In the genomic region with DNA sequence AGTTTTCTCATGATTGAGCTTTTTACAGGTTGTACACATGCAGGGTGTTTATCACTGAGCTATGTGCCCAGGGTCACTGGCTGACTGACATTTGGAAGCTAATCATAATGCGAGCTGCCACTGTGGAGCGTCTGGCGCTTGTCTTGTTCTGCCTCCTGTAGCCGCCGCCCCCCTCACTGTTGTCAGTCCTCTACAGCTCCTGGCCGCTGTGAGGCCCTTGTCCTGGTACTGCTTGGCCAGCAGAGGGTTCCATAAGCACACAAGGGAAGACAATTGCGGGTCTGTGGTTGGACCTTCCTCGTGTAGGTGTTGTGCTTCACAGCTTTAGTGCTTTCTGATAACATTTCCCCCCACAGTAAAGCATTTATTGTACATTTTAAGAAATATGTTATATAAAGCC, we compare ENCODE assay signal across 9 cellular contexts.
A peak's percentile ranks its signal among the peaks of the same experiment; 100 is the strongest.
DNase-seq lines count a peak whose midpoint lies in the region; ATAC-seq, FAIRE-seq and TF ChIP-seq lines count a peak whose summit lies in the region.
"Had no signal": no experiment of that assay in that cellular context is flagged by ENCODE, and none has a peak within 500 bp of the region (broad histone marks: within the 10 kb centered on the region; RNA-seq: fewer than 3 reads in every experiment).

No MANE protein-coding gene starts in this region.

- POLR2A ChIA-PET in K562 (lab: Yijun Ruan, JAX), result interaction anchor here (1.0 to 3.6 kb wide), 3 partner anchors 9 to 21 kb away, joined by 5 to 11 read pairs (median 6); no protein-coding TSS in a partner anchor

- no peak overlapping the region for H2AFZ ChIP-seq in K562 (ENCODE audit: low read depth, low read length)

- CTCF ChIA-PET in K562 (lab: Yijun Ruan, JAX; ENCODE audit: low intra/inter-chr PET ratio), result no interaction called here

- no peaks in the 10 kb centered on the region for H3K79me2 ChIP-seq in K562 (ENCODE audit: control insufficient read depth, insufficient read depth, low read length)

- H3K4me3 ChIP-seq in K562, result no peak overlapping the region
- H3K4me3 ChIP-seq: skin epidermis had no signal

- no TSS peak for BruUV-seq in K562 (replicated peaks; lab: Mats Ljungman, UMichigan)

- H3K9ac ChIP-seq in K562 (ENCODE audit: insufficient read depth in 1 of 2, low read depth in 2 of 2, low read length in 2 of 2), result no peak overlapping the region

- TF ChIP-seq EP300 in Ishikawa (IDR thresholded peaks at IDR 0.05; ENCODE audit: borderline replicate concordance), result no peak
- TF ChIP-seq EP300 in K562 (IDR thresholded peaks at IDR 0.05; ENCODE audit: low read length), result no peak

- no peak overlapping the region for H3K4me2 ChIP-seq in K562 (ENCODE audit: insufficient read depth, low read length)

- H3K9me3 ChIP-seq in K562 (replicated peaks; ENCODE audit: control insufficient read depth, insufficient read depth, low read depth, low read length), result no peaks in the 10 kb centered on the region

- 46% methylated on average over 8 of the region's 8 CpGs for WGBS in K562 (ENCODE audit: insufficient coverage, low coverage, missing lambda C conversion rate)

- TF ChIP-seq RAD21 in Ishikawa (IDR thresholded peaks at IDR 0.05; ENCODE audit: low read depth) (peak; percentile 74), K562 (CRISPR knock-in tag; conservative IDR thresholded peaks at IDR 0.05 in 1 of 2, IDR thresholded peaks at IDR 0.05 in 1 of 2) (peak in 1 of 2 experiments; percentile 25; a peak in 2 of 4 replicates)

- H3K27me3 ChIP-seq in K562 (ENCODE audit: control insufficient read depth in 2 of 2, insufficient read depth in 2 of 2, low read length in 2 of 2), result no peaks in the 10 kb centered on the region

- DNase-seq in AG08395 (ENCODE audit: low spot score), result peak; percentile 56
- DNase-seq in K562 (ENCODE audit: extremely low read depth in 1 of 4, low spot score in 3 of 4), result peak; percentile 55 to 75 (median 66)
- DNase-seq in iris pigment epithelial cell (ENCODE audit: low read depth), result peak; percentile 58
- DNase-seq in urothelium cell line (ENCODE audit: low spot score), result peak; percentile 79
- no peak for DNase-seq in NAMALWA (ENCODE audit: low spot score)

- no peaks in the 10 kb centered on the region for H3K9me1 ChIP-seq in K562 (ENCODE audit: control insufficient read depth, insufficient read depth, low read length)

- H4K20me1 ChIP-seq in K562 (replicated peaks; ENCODE audit: control insufficient read depth, insufficient read depth, low read length), result 0 out of 2 replicates have a peak, but pooled peaks cover 3% of the 10 kb centered on the region

- H3K36me3 ChIP-seq in K562 (ENCODE audit: control insufficient read depth, insufficient read depth, low read length), result peaks cover 84% of the 10 kb centered on the region

- peak; percentile 97 for ATAC-seq in K562
- ATAC-seq in HG02798 (IDR thresholded peaks at IDR 0.05; ENCODE audit: poor library complexity, unreplicated experiment), result no peak
- no peak for ATAC-seq in GM21515 (IDR thresholded peaks at IDR 0.05; ENCODE audit: unreplicated experiment)

- TF ChIP-seq CTCF in K562 (IDR thresholded peaks at IDR 0.05 in 2 of 3, conservative IDR thresholded peaks at IDR 0.05 in 1 of 3; ENCODE audit: insufficient read depth in 2 of 3, low read depth in 1 of 3, low read length in 3 of 3), result peak; percentile 39 to 70 (median 52); a peak in 5 of 6 replicates

- no peak for TF ChIP-seq POLR2A in K562 (conservative IDR thresholded peaks at IDR 0.05)

- no peak overlapping the region for H3K27ac ChIP-seq in K562 (ENCODE audit: extremely low read depth, low read depth, low read length)
- H3K27ac ChIP-seq: skin epidermis had no signal

- intact Hi-C loops in K562 (cut with micrococcal nuclease), result loop anchor here (1.0 kb wide), 1 partner anchor 46 kb away; no protein-coding TSS in a partner anchor

- FAIRE-seq in K562 (lab: Jason Lieb, UNC) (peak; percentile 54), urothelium cell line (lab: Jason Lieb, UNC) (peak; percentile 95)

- in situ Hi-C loops in K562 (cut with MboI), result no loop called here

- H3K4me1 ChIP-seq in K562 (replicated peaks in 1 of 2; ENCODE audit: control insufficient read depth in 2 of 2, insufficient read depth in 2 of 2, low read length in 2 of 2), result no peaks in the 10 kb centered on the region

TF ChIP-seq in Ishikawa, 13 proteins besides CTCF, POLR2A, EP300 and RAD21 (continues in another document):
- TF ChIP-seq TAF1 (IDR thresholded peaks at IDR 0.05; ENCODE audit: low read depth) (no peak), EGR1 (IDR thresholded peaks at IDR 0.05) (no peak), CREB1 (IDR thresholded peaks at IDR 0.05; ENCODE audit: low read depth) (no peak), CEBPB (IDR thresholded peaks at IDR 0.05) (no peak), FOXM1 (IDR thresholded peaks at IDR 0.05; ENCODE audit: borderline replicate concordance, low read depth) (no peak), USF1 (IDR thresholded peaks at IDR 0.05) (no peak), ZBTB7A (IDR thresholded peaks at IDR 0.05; ENCODE audit: low read depth) (no peak), YY1 (IDR thresholded peaks at IDR 0.05; ENCODE audit: low read depth) (no peak)
- TF ChIP-seq, protein P1, sequence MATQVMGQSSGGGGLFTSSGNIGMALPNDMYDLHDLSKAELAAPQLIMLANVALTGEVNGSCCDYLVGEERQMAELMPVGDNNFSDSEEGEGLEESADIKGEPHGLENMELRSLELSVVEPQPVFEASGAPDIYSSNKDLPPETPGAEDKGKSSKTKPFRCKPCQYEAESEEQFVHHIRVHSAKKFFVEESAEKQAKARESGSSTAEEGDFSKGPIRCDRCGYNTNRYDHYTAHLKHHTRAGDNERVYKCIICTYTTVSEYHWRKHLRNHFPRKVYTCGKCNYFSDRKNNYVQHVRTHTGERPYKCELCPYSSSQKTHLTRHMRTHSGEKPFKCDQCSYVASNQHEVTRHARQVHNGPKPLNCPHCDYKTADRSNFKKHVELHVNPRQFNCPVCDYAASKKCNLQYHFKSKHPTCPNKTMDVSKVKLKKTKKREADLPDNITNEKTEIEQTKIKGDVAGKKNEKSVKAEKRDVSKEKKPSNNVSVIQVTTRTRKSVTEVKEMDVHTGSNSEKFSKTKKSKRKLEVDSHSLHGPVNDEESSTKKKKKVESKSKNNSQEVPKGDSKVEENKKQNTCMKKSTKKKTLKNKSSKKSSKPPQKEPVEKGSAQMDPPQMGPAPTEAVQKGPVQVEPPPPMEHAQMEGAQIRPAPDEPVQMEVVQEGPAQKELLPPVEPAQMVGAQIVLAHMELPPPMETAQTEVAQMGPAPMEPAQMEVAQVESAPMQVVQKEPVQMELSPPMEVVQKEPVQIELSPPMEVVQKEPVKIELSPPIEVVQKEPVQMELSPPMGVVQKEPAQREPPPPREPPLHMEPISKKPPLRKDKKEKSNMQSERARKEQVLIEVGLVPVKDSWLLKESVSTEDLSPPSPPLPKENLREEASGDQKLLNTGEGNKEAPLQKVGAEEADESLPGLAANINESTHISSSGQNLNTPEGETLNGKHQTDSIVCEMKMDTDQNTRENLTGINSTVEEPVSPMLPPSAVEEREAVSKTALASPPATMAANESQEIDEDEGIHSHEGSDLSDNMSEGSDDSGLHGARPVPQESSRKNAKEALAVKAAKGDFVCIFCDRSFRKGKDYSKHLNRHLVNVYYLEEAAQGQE (IDR thresholded peaks at IDR 0.05; ENCODE audit: low read depth), result no peak

TF ChIP-seq in K562, 482 proteins besides CTCF, POLR2A, EP300 and RAD21:
- 0 out of 2 replicates have a peak, but pooled peaks have one; percentile 24 for TF ChIP-seq SMC3 (conservative IDR thresholded peaks at IDR 0.05; ENCODE audit: insufficient read depth, low read depth, low read length)
- 0 out of 4 replicates have a peak, but pooled peaks of 1 of the 2 experiments have one; percentile 10 for TF ChIP-seq NONO (IDR thresholded peaks at IDR 0.05; ENCODE audit: low read depth in 2 of 2, low read length in 1 of 2)
- TF ChIP-seq POLR2AphosphoS2 (IDR thresholded peaks at IDR 0.05; ENCODE audit: low read length), result no peak
- TF ChIP-seq, protein P2, sequence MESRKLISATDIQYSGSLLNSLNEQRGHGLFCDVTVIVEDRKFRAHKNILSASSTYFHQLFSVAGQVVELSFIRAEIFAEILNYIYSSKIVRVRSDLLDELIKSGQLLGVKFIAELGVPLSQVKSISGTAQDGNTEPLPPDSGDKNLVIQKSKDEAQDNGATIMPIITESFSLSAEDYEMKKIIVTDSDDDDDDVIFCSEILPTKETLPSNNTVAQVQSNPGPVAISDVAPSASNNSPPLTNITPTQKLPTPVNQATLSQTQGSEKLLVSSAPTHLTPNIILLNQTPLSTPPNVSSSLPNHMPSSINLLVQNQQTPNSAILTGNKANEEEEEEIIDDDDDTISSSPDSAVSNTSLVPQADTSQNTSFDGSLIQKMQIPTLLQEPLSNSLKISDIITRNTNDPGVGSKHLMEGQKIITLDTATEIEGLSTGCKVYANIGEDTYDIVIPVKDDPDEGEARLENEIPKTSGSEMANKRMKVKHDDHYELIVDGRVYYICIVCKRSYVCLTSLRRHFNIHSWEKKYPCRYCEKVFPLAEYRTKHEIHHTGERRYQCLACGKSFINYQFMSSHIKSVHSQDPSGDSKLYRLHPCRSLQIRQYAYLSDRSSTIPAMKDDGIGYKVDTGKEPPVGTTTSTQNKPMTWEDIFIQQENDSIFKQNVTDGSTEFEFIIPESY (CRISPR knock-in tag; IDR thresholded peaks at IDR 0.05), result peak; percentile 97
